ENCODE assay signal across 26 cellular contexts in the genomic region with DNA sequence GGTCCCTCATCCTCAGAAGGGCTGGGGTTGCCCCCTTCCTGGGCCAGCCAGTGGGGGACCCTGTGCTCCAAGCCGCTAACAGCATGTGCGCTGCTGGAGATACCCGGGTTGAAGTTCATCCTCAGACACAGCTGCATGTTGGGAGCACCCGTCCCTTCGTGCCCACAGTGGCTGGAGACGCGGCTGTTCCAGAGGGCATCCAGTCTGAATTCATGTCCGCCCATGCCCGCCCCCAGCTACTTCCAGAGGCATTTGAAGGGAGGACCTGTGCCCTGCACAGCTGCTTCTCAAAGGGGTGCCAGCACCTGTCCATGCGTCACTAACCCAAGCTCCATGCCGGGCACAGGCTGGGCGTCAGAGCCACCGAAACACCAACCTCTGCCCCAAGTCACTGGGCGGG.
"Had no signal": no experiment of that assay in that cellular context is flagged by ENCODE, and none has a peak within 500 bp of the region (broad histone marks: within the 10 kb centered on the region; RNA-seq: fewer than 3 reads in every experiment).

No MANE protein-coding gene starts in this region.

- H3K4me3 ChIP-seq: neural progenitor cell, pancreas, prostate gland, right atrium auricular region, right lobe of liver, sigmoid colon, stomach, suprapubic skin, testis, tibial artery, transverse colon, upper lobe of right lung, uterus had no signal

- FAIRE-seq: pancreas, small intestine had no signal

- H3K36me3 ChIP-seq: neural progenitor cell, pancreas, prostate gland, right atrium auricular region, right lobe of liver, sigmoid colon, stomach, suprapubic skin, tibial artery, transverse colon, upper lobe of right lung, uterus had no signal

- H3K27me3 ChIP-seq: pancreas, right atrium auricular region, right lobe of liver, testis, transverse colon, upper lobe of right lung, uterus had no signal

- H3K4me1 ChIP-seq: pancreas, prostate gland, right atrium auricular region, right lobe of liver, sigmoid colon, suprapubic skin, testis, tibial artery, transverse colon, upper lobe of right lung, uterus had no signal

- H3K9ac ChIP-seq: neural progenitor cell had no signal

- H3K9me3 ChIP-seq: neutrophil, pancreas, prostate gland, right atrium auricular region, right lobe of liver, sigmoid colon, stomach, suprapubic skin, testis, tibial artery, transverse colon, upper lobe of right lung, uterus had no signal

- ATAC-seq: naive thymus-derived CD4-positive, alpha-beta T cell; natural killer cell; pancreas; right lobe of liver; stimulated activated effector memory CD8-positive, alpha-beta T cell treated with anti-CD3 and anti-CD28 coated beads, Interleukin-12 subunit alpha, Interleukin-12 subunit beta, amount 100 ng/mL, for 72 hours; stimulated activated naive B cell treated with anti-CD40 and anti-IgM and Interleukin-4, amounts not matched to agents 10 μg/mL and 1 μg/mL and 100 μg/mL, for 72 hours; upper lobe of right lung had no signal

- H3K27ac ChIP-seq: neural progenitor cell, neutrophil, pancreas, prostate gland, right atrium auricular region, right lobe of liver, sigmoid colon, stomach, suprapubic skin, testis, tibial artery, transverse colon, upper lobe of right lung, uterus had no signal

- DNase-seq: naive thymus-derived CD4-positive, alpha-beta T cell; natural killer cell; nucleus accumbens; retina; sigmoid colon; small intestine; stimulated activated CD4-positive, alpha-beta T cell treated with anti-CD3 and anti-CD28 coated beads, Interleukin-15, amount 100 ng/mL, for 24 hours; stimulated activated CD4-positive, alpha-beta T cell treated with anti-CD3 and anti-CD28 coated beads, Interleukin-2, amount 100 ng/mL, for 24 hours; stimulated activated CD4-positive, alpha-beta T cell treated with anti-CD3 and anti-CD28 coated beads, Interleukin-2, amount 100 ng/mL, for 48 hours; stimulated activated CD4-positive, alpha-beta T cell treated with anti-CD3 and anti-CD28 coated beads, Interleukin-4, amount 100 ng/mL, for 24 hours; stimulated activated naive B cell treated with anti-CD40 and anti-IgM and Interleukin-4, amounts not matched to agents 10 μg/mL and 1 μg/mL and 100 μg/mL, for 72 hours; stimulated activated naive CD4-positive, alpha-beta T cell treated with Interleukin-2 at 50 U/mL for 16 hours; stomach; testis; tibial artery; transverse colon; upper lobe of right lung; uterus had no signal
